ENCODE assay signal across 10 cellular contexts in genomic region chr15:70741677-70742293, GRCh38. TPM values are rescaled to one million over a fixed set of nuclear protein-coding genes. Genes with fewer than 3 reads are reported as not detected.
DNase-seq lines count a peak whose midpoint lies in the region; ATAC-seq and TF ChIP-seq lines count a peak whose summit lies in the region.
"Had no signal": no experiment of that assay in that cellular context is flagged by ENCODE, and none has a peak within 500 bp of the region (broad histone marks: within the 10 kb centered on the region; RNA-seq: fewer than 3 reads in every experiment).

No MANE protein-coding gene starts in this region.

- no peak overlapping the region for H3K27ac Mint-ChIP-seq in T-cell

- no peaks in the 10 kb centered on the region for H3K9me3 Mint-ChIP-seq in T-cell

- DNase-seq in LoVo (ENCODE audit: low spot score) (peak; percentile 74), SW 1271 (lab: John Stamatoyannopoulos, UW) (peak; percentile 69 to 88), right atrium auricular region (ENCODE audit: low spot score) (no peak), tibial artery (no peak), T-cell (no peak), inferior parietal cortex (ENCODE audit: extremely low spot score) (no peak), activated gamma-delta T cell (lab: John Stamatoyannopoulos, UW) (no peak)
- DNase-seq: activated CD4-positive, alpha-beta T cell treated with anti-CD3 and anti-CD28 coated beads for 4 hours; naive B cell; NCI-H1092 had no signal

- H3K4me3 Mint-ChIP-seq in T-cell, result no peak overlapping the region

- CTCF ChIA-PET in T-cell (lab: Charles Lee), result no interaction called here

- peaks cover 8 to 15% of the 10 kb centered on the region in 2 donors for H3K27me3 Mint-ChIP-seq in T-cell

- H3K27me3 ChIP-seq in right atrium auricular region, result no peaks in the 10 kb centered on the region
- no peaks in the 10 kb centered on the region for H3K27me3 ChIP-seq in tibial artery

- no peak overlapping the region for H3K4me3 ChIP-seq in right atrium auricular region
- no peak overlapping the region for H3K4me3 ChIP-seq in tibial artery

- H3K4me1 Mint-ChIP-seq in T-cell, result no peaks in the 10 kb centered on the region

- ATAC-seq in T-cell (replicated peaks in 1 of 4), result no peak

- H3K4me1 ChIP-seq in right atrium auricular region (peaks cover 0 to 55% of the 10 kb centered on the region in 2 donors), tibial artery (peaks cover 0 to 76% (median 40%) of the 10 kb centered on the region in 4 donors)

- no peaks in the 10 kb centered on the region for H3K36me3 ChIP-seq in right atrium auricular region
- no peaks in the 10 kb centered on the region for H3K36me3 ChIP-seq in tibial artery

- intact Hi-C loops in tibial artery (cut with DNase I; ENCODE audit: low total_unique reads), result no loop called here

- H3K27ac ChIP-seq in right atrium auricular region (peak overlapping the region; percentile 69 to 87), tibial artery (peak overlapping the region; percentile 60 to 66)

- POLR2A ChIA-PET in T-cell (lab: Charles Lee), result no interaction called here

- no peaks in the 10 kb centered on the region for H3K36me3 Mint-ChIP-seq in T-cell
- H3K36me3 Mint-ChIP-seq: naive B cell had no signal

- H3K9me3 ChIP-seq in right atrium auricular region, result no peaks in the 10 kb centered on the region
- no peaks in the 10 kb centered on the region for H3K9me3 ChIP-seq in tibial artery

- no peak for TF ChIP-seq CTCF in right atrium auricular region (IDR thresholded peaks at IDR 0.05)
- no peak for TF ChIP-seq CTCF in tibial artery (IDR thresholded peaks at IDR 0.05)

RNA-seq across cellular contexts. Expression of gene UACA, which starts 21.6 kb away (rescaled TPM):
- total RNA-seq in right atrium auricular region, result 10 to 100 TPM; 18.4 to 30.1 TPM
- total RNA-seq in T-cell, result 1 to 10 TPM in 1 of 5 donors, under 1 TPM in 4; 0.08 to 1.3 (median 0.70) TPM

Comparison
In these comparisons a context has a peak if more than half of its experiments do, and no peak if none do; other contexts are left out.
1. DNase-seq: peak in LoVo (single experiment) and SW 1271 (2 of 2); none in right atrium auricular region (single experiment), tibial artery (0 of 2), T-cell (0 of 34), inferior parietal cortex (single experiment) and activated gamma-delta T cell (single experiment).
2. RNA of gene UACA, which starts 21.6 kb away (total RNA-seq): 18.4 to 30.1 TPM in right atrium auricular region; 0.08 to 1.3 TPM in T-cell; every median in the first group is over 4 times any median in the second.